In the genomic region with DNA sequence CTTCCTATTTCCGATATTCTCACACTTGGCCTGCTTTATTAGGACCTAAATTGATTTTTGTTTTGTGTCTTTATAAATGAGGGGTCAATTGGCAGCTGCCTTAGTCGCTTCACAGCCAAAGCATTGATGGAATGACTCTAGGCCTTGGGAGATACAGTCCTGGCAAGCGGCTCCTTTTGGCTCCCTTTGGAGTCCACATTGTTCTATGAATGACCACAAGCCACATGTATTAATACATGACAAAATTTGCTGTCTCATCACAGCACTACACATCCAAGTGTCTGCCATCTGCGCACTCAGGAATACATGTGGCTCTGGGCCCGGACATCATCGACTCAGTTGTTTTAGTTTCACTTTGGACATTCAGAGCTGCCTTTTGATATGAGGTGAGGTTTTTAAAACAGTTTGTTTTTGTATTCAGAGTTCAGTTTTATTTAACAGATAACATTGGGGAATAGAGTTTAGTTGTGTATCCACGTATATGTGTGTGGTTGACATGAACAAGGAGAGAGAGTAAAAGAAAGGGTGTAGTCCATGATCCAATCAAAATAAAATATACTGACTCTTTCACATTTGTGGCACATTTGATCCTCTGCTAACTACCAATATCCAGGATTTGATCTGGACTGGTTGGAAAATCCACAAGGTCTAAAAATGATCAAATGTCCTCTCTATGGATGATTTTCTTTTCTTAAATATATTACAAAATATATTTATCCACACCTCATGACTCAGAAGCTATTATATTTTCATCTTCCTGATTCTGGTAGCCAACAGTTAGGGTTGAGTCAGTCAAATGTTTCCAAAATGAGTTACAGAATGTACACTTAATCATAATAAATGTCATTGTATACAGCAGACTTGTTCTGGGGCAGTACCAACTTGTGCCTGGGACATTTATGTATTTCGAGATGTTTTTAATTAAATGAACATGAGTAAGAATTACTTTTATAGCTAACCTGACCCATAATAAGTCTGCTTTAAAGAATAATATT, we compare ENCODE assay signal across 11 cellular contexts.
A peak's percentile ranks its signal among the peaks of the same experiment; 100 is the strongest.
DNase-seq lines count a peak whose midpoint lies in the region; ATAC-seq and TF ChIP-seq lines count a peak whose summit lies in the region.
"Had no signal": no experiment of that assay in that cellular context is flagged by ENCODE, and none has a peak within 500 bp of the region (broad histone marks: within the 10 kb centered on the region; RNA-seq: fewer than 3 reads in every experiment).

No MANE protein-coding gene starts in this region.

- intact Hi-C loops in Right ventricle myocardium superior (cut with DNase I): no loop called here
- intact Hi-C loops in cardiac septum (cut with DNase I): no loop called here
- intact Hi-C loops in left ventricle myocardium inferior (cut with micrococcal nuclease): no loop called here
- intact Hi-C loops in aorta (cut with DNase I): loop anchor here in 1 of 2 donors (10.0 kb wide), 1 partner anchor 144 kb away; no protein-coding TSS in a partner anchor

- peaks cover 58% of the 10 kb centered on the region for H3K4me1 Mint-ChIP-seq in activated naive CD8-positive, alpha-beta T cell treated with anti-CD3 and anti-CD28 coated beads for 36 hours

- no peaks in the 10 kb centered on the region for H3K9me3 ChIP-seq in left ventricle myocardium inferior (replicated peaks)
- no peaks in the 10 kb centered on the region for H3K9me3 ChIP-seq in aorta (ENCODE audit: control insufficient read depth, low read length)
- H3K9me3 ChIP-seq: SJCRH30 had no signal

- no peak for TF ChIP-seq CTCF in left ventricle myocardium inferior (IDR thresholded peaks at IDR 0.05; ENCODE audit: borderline replicate concordance)

- H3K4me3 Mint-ChIP-seq in activated naive CD8-positive, alpha-beta T cell treated with anti-CD3 and anti-CD28 coated beads for 36 hours: peak overlapping the region; percentile 49

- peak overlapping the region; percentile 70 for H3K27ac Mint-ChIP-seq in activated naive CD8-positive, alpha-beta T cell treated with anti-CD3 and anti-CD28 coated beads for 36 hours

- H3K27ac ChIP-seq in left ventricle myocardium inferior (replicated peaks): no peak overlapping the region
- H3K27ac ChIP-seq in aorta (ENCODE audit: low read depth in 1 of 2, low read length in 2 of 2): no peak overlapping the region
- H3K27ac ChIP-seq: SJCRH30 had no signal

- peak; percentile 45 for DNase-seq in Right ventricle myocardium superior
- no peak for DNase-seq in cardiac septum (ENCODE audit: low spot score)
- no peak for DNase-seq in activated naive CD8-positive, alpha-beta T cell treated with anti-CD3 and anti-CD28 coated beads for 36 hours
- DNase-seq in left ventricle myocardium inferior: no peak
- peak in 1 of 2 donors; percentile 49 for DNase-seq in aorta
- DNase-seq in mesenteric fat pad (ENCODE audit: low spot score): no peak
- DNase-seq: activated effector memory CD4-positive, alpha-beta T cell treated with anti-CD3 and anti-CD28 coated beads, Interleukin-2, amount 50 U/mL, for 16 hours; SJCRH30; stimulated activated CD4-positive, alpha-beta T cell treated with anti-CD3 and anti-CD28 coated beads, Interleukin-4, amount 100 ng/mL, for 4 hours had no signal

- WGBS in aorta, 2 donors: 73 to 80% methylated on average over 8 of the region's 8 CpGs

- peak; percentile 46 for ATAC-seq in Right ventricle myocardium superior (ENCODE audit: poor library complexity)
- peak; percentile 67 for ATAC-seq in aorta (ENCODE audit: low FRiP score)
- no peak for ATAC-seq in GM21381 (IDR thresholded peaks at IDR 0.05; ENCODE audit: unreplicated experiment)
- no peak for ATAC-seq in HG03175 (IDR thresholded peaks at IDR 0.05; ENCODE audit: unreplicated experiment)

- H3K9me3 Mint-ChIP-seq in activated naive CD8-positive, alpha-beta T cell treated with anti-CD3 and anti-CD28 coated beads for 36 hours: no peaks in the 10 kb centered on the region

- H3K4me3 ChIP-seq in left ventricle myocardium inferior (peak overlapping the region; percentile 2), aorta (ENCODE audit: low read length in 2 of 2) (no peak overlapping the region)
- H3K4me3 ChIP-seq: SJCRH30 had no signal

- peaks cover 3% of the 10 kb centered on the region for H3K36me3 Mint-ChIP-seq in activated naive CD8-positive, alpha-beta T cell treated with anti-CD3 and anti-CD28 coated beads for 36 hours

- peaks cover 7% of the 10 kb centered on the region for H3K27me3 ChIP-seq in left ventricle myocardium inferior (ENCODE audit: low read depth)
- H3K27me3 ChIP-seq in aorta (ENCODE audit: control insufficient read depth in 1 of 2, insufficient read depth in 2 of 2, low read length in 1 of 2): no peaks in the 10 kb centered on the region
- H3K27me3 ChIP-seq: SJCRH30 had no signal

- H3K36me3 ChIP-seq in left ventricle myocardium inferior (no peaks in the 10 kb centered on the region), aorta (ENCODE audit: control insufficient read depth in 1 of 2, insufficient read depth in 2 of 2, low read length in 1 of 2) (no peaks in the 10 kb centered on the region)
- H3K36me3 ChIP-seq: SJCRH30 had no signal

- H3K4me1 ChIP-seq in left ventricle myocardium inferior (no peaks in the 10 kb centered on the region), aorta (ENCODE audit: control insufficient read depth in 1 of 2, insufficient read depth in 2 of 2, low read length in 2 of 2) (no peaks in the 10 kb centered on the region)
- H3K4me1 ChIP-seq: SJCRH30 had no signal

- H3K27me3 Mint-ChIP-seq in activated naive CD8-positive, alpha-beta T cell treated with anti-CD3 and anti-CD28 coated beads for 36 hours: no peaks in the 10 kb centered on the region

Comparison
In these comparisons a context has a peak if more than half of its experiments do, and no peak if none do; other contexts are left out.
1. ATAC-seq: peak in Right ventricle myocardium superior (single experiment) and aorta (single experiment); none in GM21381 (single experiment) and HG03175 (single experiment).